In genomic region chr21:17786219-17787181, GRCh38 we compare ENCODE assay signal across 12 cellular contexts. TPM values are rescaled to one million over a fixed set of nuclear protein-coding genes. Genes with fewer than 3 reads are reported as not detected.
DNase-seq lines count a peak whose midpoint lies in the region; ATAC-seq and TF ChIP-seq lines count a peak whose summit lies in the region.
"Had no signal": no experiment of that assay in that cellular context is flagged by ENCODE, and none has a peak within 500 bp of the region (broad histone marks: within the 10 kb centered on the region; RNA-seq: fewer than 3 reads in every experiment).

No MANE protein-coding gene starts in this region.

- no peaks in the 10 kb centered on the region for H3K9me2 ChIP-seq in PC-3 (replicated peaks; ENCODE audit: low read length)

- H3K79me2 ChIP-seq in PC-3 (ENCODE audit: low read length), result no peaks in the 10 kb centered on the region

- no peak for TF ChIP-seq CTCF in NB4 (IDR thresholded peaks at IDR 0.05; ENCODE audit: low read depth, low read length)
- TF ChIP-seq CTCF in PC-3 (conservative IDR thresholded peaks at IDR 0.05; ENCODE audit: low read depth, low read length), result no peak

- no peak for TF ChIP-seq POLR2A in NB4 (IDR thresholded peaks at IDR 0.05; ENCODE audit: extremely low read depth, insufficient read length)

- H3K36me3 ChIP-seq in PC-3 (ENCODE audit: low read depth, low read length), result peaks cover 16% of the 10 kb centered on the region

- CTCF ChIA-PET in PC-3 (lab: Charles Lee), result no interaction called here

- H3K4me3 ChIP-seq in NB4 (ENCODE audit: low read depth, low read length) (no peak overlapping the region), PC-3 (ENCODE audit: low read length) (no peak overlapping the region)

- DNase-seq in activated T-cell treated with anti-CD3 and anti-CD28 coated beads, Interleukin-2, amount 50 U/mL, for 72 hours, result peak in 1 of 2 donors; percentile 31
- DNase-seq in activated T-cell treated with anti-CD3 and anti-CD28 coated beads, Interleukin-2, amount 50 U/mL, for 4 hours, result no peak
- DNase-seq in NB4 (ENCODE audit: low read depth) (peak; percentile 28), PC-3 (no peak), NCI-H128 (lab: John Stamatoyannopoulos, UW; ENCODE audit: unreplicated experiment) (no peak)
- DNase-seq in activated naive CD8-positive, alpha-beta T cell treated with anti-CD3 and anti-CD28 coated beads for 36 hours, result no peak
- peak in 1 of 2 donors; percentile 62 for DNase-seq in stimulated activated effector memory CD8-positive, alpha-beta T cell treated with anti-CD3 and anti-CD28 coated beads, Interleukin-12 subunit alpha, Interleukin-12 subunit beta, amount 100 ng/mL, for 72 hours (ENCODE audit: low spot score in 2 of 2)
- DNase-seq: endodermal cell; H9; NCI-H226; stimulated activated CD4-positive, alpha-beta T cell treated with anti-CD3 and anti-CD28 coated beads, Interleukin-2, amount 100 ng/mL, for 24 hours had no signal

- no peaks in the 10 kb centered on the region for H4K20me1 ChIP-seq in PC-3 (ENCODE audit: low read length)

- H2AFZ ChIP-seq in PC-3 (ENCODE audit: low read length), result no peak overlapping the region

- no peaks in the 10 kb centered on the region for H3K9me3 Mint-ChIP-seq in activated T-cell treated with anti-CD3 and anti-CD28 coated beads, Interleukin-2, amount 50 U/mL, for 72 hours
- no peaks in the 10 kb centered on the region for H3K9me3 Mint-ChIP-seq in activated T-cell treated with anti-CD3 and anti-CD28 coated beads, Interleukin-2, amount 50 U/mL, for 4 hours
- peaks cover 9% of the 10 kb centered on the region for H3K9me3 Mint-ChIP-seq in activated naive CD8-positive, alpha-beta T cell treated with anti-CD3 and anti-CD28 coated beads for 36 hours
- no peaks in the 10 kb centered on the region for H3K9me3 Mint-ChIP-seq in stimulated activated effector memory CD8-positive, alpha-beta T cell treated with anti-CD3 and anti-CD28 coated beads, Interleukin-12 subunit alpha, Interleukin-12 subunit beta, amount 100 ng/mL, for 72 hours
- H3K9me3 Mint-ChIP-seq: H9 had no signal

- H3F3A ChIP-seq in PC-3 (ENCODE audit: low read length, unreplicated experiment), result no peaks in the 10 kb centered on the region

- peak; percentile 56 to 62 for ATAC-seq in activated T-cell treated with anti-CD3 and anti-CD28 coated beads, Interleukin-2, amount 50 U/mL, for 72 hours (replicated peaks in 1 of 2)
- no peak for ATAC-seq in activated T-cell treated with anti-CD3 and anti-CD28 coated beads, Interleukin-2, amount 50 U/mL, for 4 hours
- peak; percentile 63 for ATAC-seq in stimulated activated effector memory CD8-positive, alpha-beta T cell treated with anti-CD3 and anti-CD28 coated beads, Interleukin-12 subunit alpha, Interleukin-12 subunit beta, amount 100 ng/mL, for 72 hours
- ATAC-seq in PC-3, result no peak
- no peak for ATAC-seq in GM18502 (IDR thresholded peaks at IDR 0.05; ENCODE audit: poor library complexity, unreplicated experiment)

- no peak overlapping the region for H3K27ac ChIP-seq in PC-3 (ENCODE audit: low read length)

- H3K27me3 Mint-ChIP-seq in activated T-cell treated with anti-CD3 and anti-CD28 coated beads, Interleukin-2, amount 50 U/mL, for 72 hours (ENCODE audit: low read depth), result no peaks in the 10 kb centered on the region
- H3K27me3 Mint-ChIP-seq in activated T-cell treated with anti-CD3 and anti-CD28 coated beads, Interleukin-2, amount 50 U/mL, for 4 hours (ENCODE audit: low read depth), result no peaks in the 10 kb centered on the region
- no peaks in the 10 kb centered on the region for H3K27me3 Mint-ChIP-seq in activated naive CD8-positive, alpha-beta T cell treated with anti-CD3 and anti-CD28 coated beads for 36 hours

- H3K36me3 Mint-ChIP-seq in activated T-cell treated with anti-CD3 and anti-CD28 coated beads, Interleukin-2, amount 50 U/mL, for 72 hours (ENCODE audit: insufficient read depth in 2 of 2), result peaks cover 8 to 22% of the 10 kb centered on the region in 2 donors
- H3K36me3 Mint-ChIP-seq in activated T-cell treated with anti-CD3 and anti-CD28 coated beads, Interleukin-2, amount 50 U/mL, for 4 hours (ENCODE audit: insufficient read depth), result peaks cover 32% of the 10 kb centered on the region
- peaks cover 68% of the 10 kb centered on the region for H3K36me3 Mint-ChIP-seq in activated naive CD8-positive, alpha-beta T cell treated with anti-CD3 and anti-CD28 coated beads for 36 hours
- H3K36me3 Mint-ChIP-seq in stimulated activated effector memory CD8-positive, alpha-beta T cell treated with anti-CD3 and anti-CD28 coated beads, Interleukin-12 subunit alpha, Interleukin-12 subunit beta, amount 100 ng/mL, for 72 hours, result peaks cover 44% of the 10 kb centered on the region

- H3K27me3 ChIP-seq in PC-3 (ENCODE audit: low read length), result no peaks in the 10 kb centered on the region

- intact Hi-C loops in PC-3 (cut with micrococcal nuclease), result no loop called here

- H3K4me3 Mint-ChIP-seq in activated T-cell treated with anti-CD3 and anti-CD28 coated beads, Interleukin-2, amount 50 U/mL, for 72 hours, result peak overlapping the region; percentile 37 to 81
- H3K4me3 Mint-ChIP-seq in activated T-cell treated with anti-CD3 and anti-CD28 coated beads, Interleukin-2, amount 50 U/mL, for 4 hours, result no peak overlapping the region
- H3K4me3 Mint-ChIP-seq in activated naive CD8-positive, alpha-beta T cell treated with anti-CD3 and anti-CD28 coated beads for 36 hours, result no peak overlapping the region
- H3K4me3 Mint-ChIP-seq in stimulated activated effector memory CD8-positive, alpha-beta T cell treated with anti-CD3 and anti-CD28 coated beads, Interleukin-12 subunit alpha, Interleukin-12 subunit beta, amount 100 ng/mL, for 72 hours, result peak overlapping the region; percentile 38
- H3K4me3 Mint-ChIP-seq: endodermal cell, H9 had no signal

- H3K4me1 Mint-ChIP-seq in activated T-cell treated with anti-CD3 and anti-CD28 coated beads, Interleukin-2, amount 50 U/mL, for 72 hours (ENCODE audit: low read depth), result peaks cover 98% of the 10 kb centered on the region
- peaks cover 94% of the 10 kb centered on the region for H3K4me1 Mint-ChIP-seq in activated T-cell treated with anti-CD3 and anti-CD28 coated beads, Interleukin-2, amount 50 U/mL, for 4 hours (ENCODE audit: low read depth)
- H3K4me1 Mint-ChIP-seq in activated naive CD8-positive, alpha-beta T cell treated with anti-CD3 and anti-CD28 coated beads for 36 hours, result peaks cover 89% of the 10 kb centered on the region
- H3K4me1 Mint-ChIP-seq in stimulated activated effector memory CD8-positive, alpha-beta T cell treated with anti-CD3 and anti-CD28 coated beads, Interleukin-12 subunit alpha, Interleukin-12 subunit beta, amount 100 ng/mL, for 72 hours, result peaks cover 77% of the 10 kb centered on the region

- no TSS peak for BruUV-seq in PC-3 (replicated peaks; lab: Mats Ljungman, UMichigan)

- H3K4me1 ChIP-seq in PC-3 (ENCODE audit: insufficient read depth, low read length), result peaks cover 6% of the 10 kb centered on the region

- H3K4me2 ChIP-seq in PC-3 (ENCODE audit: low read length), result no peak overlapping the region

- no peaks in the 10 kb centered on the region for H3K9me3 ChIP-seq in PC-3 (ENCODE audit: low read length)

- POLR2A ChIA-PET in PC-3 (lab: Charles Lee; ENCODE audit: unreplicated experiment), result no interaction called here

- H3K9ac ChIP-seq in PC-3 (ENCODE audit: low read length), result no peak overlapping the region

- peak overlapping the region; percentile 86 for H3K27ac Mint-ChIP-seq in activated T-cell treated with anti-CD3 and anti-CD28 coated beads, Interleukin-2, amount 50 U/mL, for 72 hours
- H3K27ac Mint-ChIP-seq in activated naive CD8-positive, alpha-beta T cell treated with anti-CD3 and anti-CD28 coated beads for 36 hours, result peak overlapping the region; percentile 93
- H3K27ac Mint-ChIP-seq in stimulated activated effector memory CD8-positive, alpha-beta T cell treated with anti-CD3 and anti-CD28 coated beads, Interleukin-12 subunit alpha, Interleukin-12 subunit beta, amount 100 ng/mL, for 72 hours, result peak overlapping the region; percentile 48
- H3K27ac Mint-ChIP-seq: endodermal cell, H9 had no signal

RNA-seq across cellular contexts. Expression of gene C21orf91, which starts 32.7 kb away (rescaled TPM):
- 10 to 100 TPM; 22.7 to 24.2 TPM for total RNA-seq in activated T-cell treated with anti-CD3 and anti-CD28 coated beads, Interleukin-2, amount 50 U/mL, for 72 hours
- 10 to 100 TPM; 32.6 to 38.7 (median 34.7) TPM for total RNA-seq in activated T-cell treated with anti-CD3 and anti-CD28 coated beads, Interleukin-2, amount 50 U/mL, for 4 hours
- 10 to 100 TPM; 35.0 to 36.5 TPM for total RNA-seq in activated naive CD8-positive, alpha-beta T cell treated with anti-CD3 and anti-CD28 coated beads for 36 hours
- 6.1 and 7.7 TPM in 2 replicates for total RNA-seq in PC-3 (2014; rRNA removed)

Comparison
In these comparisons a context has a peak if more than half of its experiments do, and no peak if none do; other contexts are left out.
1. ATAC-seq: peak in activated T-cell treated with anti-CD3 and anti-CD28 coated beads, Interleukin-2, amount 50 U/mL, for 72 hours (2 of 2) and stimulated activated effector memory CD8-positive, alpha-beta T cell treated with anti-CD3 and anti-CD28 coated beads, Interleukin-12 subunit alpha, Interleukin-12 subunit beta, amount 100 ng/mL, for 72 hours (single experiment); none in activated T-cell treated with anti-CD3 and anti-CD28 coated beads, Interleukin-2, amount 50 U/mL, for 4 hours (0 of 2), PC-3 (single experiment) and GM18502 (single experiment).
2. H3K4me3 Mint-ChIP-seq: peak in activated T-cell treated with anti-CD3 and anti-CD28 coated beads, Interleukin-2, amount 50 U/mL, for 72 hours (2 of 2) and stimulated activated effector memory CD8-positive, alpha-beta T cell treated with anti-CD3 and anti-CD28 coated beads, Interleukin-12 subunit alpha, Interleukin-12 subunit beta, amount 100 ng/mL, for 72 hours (single experiment); none in activated T-cell treated with anti-CD3 and anti-CD28 coated beads, Interleukin-2, amount 50 U/mL, for 4 hours (single experiment) and activated naive CD8-positive, alpha-beta T cell treated with anti-CD3 and anti-CD28 coated beads for 36 hours (single experiment).
3. Peak in every context shown above with its lines, with median percentiles within 50 percentile points of each other: H3K27ac Mint-ChIP-seq.